In genomic region chr19:56404705-56405056, GRCh38 we compare ENCODE assay signal across 8 cellular contexts. TPM values are rescaled to one million over a fixed set of nuclear protein-coding genes. Genes with fewer than 3 reads are reported as not detected.
A peak's percentile ranks its signal among the peaks of the same experiment; 100 is the strongest.
DNase-seq lines count a peak whose midpoint lies in the region; ATAC-seq and TF ChIP-seq lines count a peak whose summit lies in the region.

No MANE protein-coding gene starts in this region.

- H3K9me3 ChIP-seq in AG04450 (ENCODE audit: control insufficient read depth, insufficient read depth, low read length) (peaks cover 38% of the 10 kb centered on the region), adipocyte (ENCODE audit: control insufficient read depth, low read length) (peaks cover 49% of the 10 kb centered on the region), lung (ENCODE audit: control insufficient read depth in 2 of 2, insufficient read depth in 1 of 2, low read length in 1 of 2) (peaks cover 10 to 17% of the 10 kb centered on the region in 2 donors), aorta (ENCODE audit: control insufficient read depth, low read length) (peaks cover 10% of the 10 kb centered on the region)

- H3K27me3 ChIP-seq in AG04450 (ENCODE audit: control insufficient read depth, insufficient read depth, low read length) (no peaks in the 10 kb centered on the region), adipocyte (replicated peaks; ENCODE audit: control insufficient read depth, insufficient read depth, low read length) (no peaks in the 10 kb centered on the region), lung (ENCODE audit: control insufficient read depth, insufficient read depth) (no peaks in the 10 kb centered on the region), aorta (ENCODE audit: control insufficient read depth in 1 of 2, insufficient read depth in 2 of 2, low read length in 1 of 2) (no peaks in the 10 kb centered on the region)

- ATAC-seq in HG03045 (IDR thresholded peaks at IDR 0.05; ENCODE audit: unreplicated experiment) (peak; percentile 6), lung (ENCODE audit: insufficient read depth, low FRiP score) (no peak), aorta (ENCODE audit: low FRiP score) (no peak), HG03135 (IDR thresholded peaks at IDR 0.05; ENCODE audit: unreplicated experiment) (no peak)

- intact Hi-C loops in aorta (cut with DNase I) = loop anchor here in 1 of 2 donors (5.0 to 10.0 kb wide), 2 partner anchors 73 to 160 kb away; partner anchors contain the start of genes ZNF470 and ZNF667

- POLR2A ChIA-PET in AG04450 (lab: Yijun Ruan, JAX) = no interaction called here

- H3K4me1 ChIP-seq in adipocyte (ENCODE audit: control insufficient read depth, insufficient read depth, low read length) (peaks cover 14% of the 10 kb centered on the region), lung (ENCODE audit: control insufficient read depth in 2 of 2, insufficient read depth in 2 of 2, low read length in 2 of 2) (peaks cover 0 to 10% of the 10 kb centered on the region in 2 donors), aorta (ENCODE audit: control insufficient read depth in 1 of 2, insufficient read depth in 2 of 2, low read length in 2 of 2) (no peaks in the 10 kb centered on the region)

- peak overlapping the region; percentile 97 for H3K9ac ChIP-seq in adipocyte (ENCODE audit: low read length)

- H3K4me3 ChIP-seq in AG04450 (ENCODE audit: low read depth, low read length) (peak overlapping the region; percentile 96), adipocyte (ENCODE audit: low read length) (peak overlapping the region; percentile 85), lung (peak overlapping the region; percentile 96), aorta (ENCODE audit: low read length in 2 of 2) (peak overlapping the region; percentile 44 to 66)

- peak overlapping the region; percentile 42 for H3K27ac ChIP-seq in AG04450 (ENCODE audit: low read depth, low read length)
- peak overlapping the region in 1 of 2 donors; percentile 98 for H3K27ac ChIP-seq in lung (ENCODE audit: low read depth in 1 of 2, low read length in 1 of 2)
- no peak overlapping the region for H3K27ac ChIP-seq in aorta (ENCODE audit: low read depth in 1 of 2, low read length in 2 of 2)

- CTCF ChIA-PET in AG04450 (lab: Charles Lee) = no interaction called here

- 56 to 70% methylated on average over 9 of the region's 9 CpGs for WGBS in lung, 2 donors
- WGBS in aorta, 2 donors = 34 to 47% methylated on average over 9 of the region's 9 CpGs

- H3K36me3 ChIP-seq in adipocyte (ENCODE audit: control insufficient read depth, insufficient read depth, low read length, severe bottlenecking) (peaks cover 39% of the 10 kb centered on the region), lung (ENCODE audit: control insufficient read depth in 2 of 2, insufficient read depth in 2 of 2, low read length in 2 of 2) (peaks cover 8 to 21% of the 10 kb centered on the region in 2 donors), aorta (ENCODE audit: control insufficient read depth in 1 of 2, insufficient read depth in 2 of 2, low read length in 1 of 2) (peaks cover 6 to 11% of the 10 kb centered on the region in 2 donors)

- DNase-seq in AG04450 (ENCODE audit: low read depth, low spot score) (no peak), adipocyte (ENCODE audit: low read depth) (no peak), lung (ENCODE audit: low spot score) (no peak), aorta (no peak), middle frontal gyrus (ENCODE audit: extremely low spot score, low spot score) (no peak), NCI-H510A treated with DMSO at 0.1 percent for 48 hours (lab: John Stamatoyannopoulos, UW) (no peak)

- no peak for TF ChIP-seq CTCF in AG04450 (IDR thresholded peaks at IDR 0.05; ENCODE audit: low read depth, low read length)
- no peak for TF ChIP-seq CTCF in lung (IDR thresholded peaks at IDR 0.05; ENCODE audit: control extremely low read depth, extremely low read depth)

RNA-seq across cellular contexts. Expression of gene ZNF583, which starts 0.5 kb away (rescaled TPM):
- polyA plus RNA-seq in AG04450 (2011; rRNA removed) = 4.5 and 6.2 TPM in 2 replicates
- 4.5 and 7.0 TPM in 2 replicates for polyA minus RNA-seq in AG04450 (2011; rRNA and poly(A)+ RNA removed)
- total RNA-seq in lung = 1 to 10 TPM; 4.7 to 9.1 TPM
- 1 to 10 TPM; 1.3 to 2.2 TPM for polyA plus RNA-seq in lung
- 1 to 10 TPM; 6.2 to 9.4 TPM for total RNA-seq in aorta
- 1 to 10 TPM; 3.1 TPM for polyA plus RNA-seq in aorta

RNA-seq across cellular contexts. Expression of gene ZNF582, which starts 11.3 kb away (rescaled TPM):
- polyA plus RNA-seq in AG04450 (2011; rRNA removed) = 3.1 and 3.9 TPM in 2 replicates
- polyA minus RNA-seq in AG04450 (2011; rRNA and poly(A)+ RNA removed) = 1.1 and 2.5 TPM in 2 replicates
- total RNA-seq in lung = 1 to 10 TPM; 2.9 to 4.4 TPM
- 1 to 10 TPM; 2.5 to 3.1 TPM for polyA plus RNA-seq in lung
- total RNA-seq in aorta = 1 to 10 TPM; 4.0 TPM
- 1 to 10 TPM; 4.8 to 6.3 TPM for polyA plus RNA-seq in aorta
